Comparison of ENCODE assay signal across 8 cellular contexts in genomic region chr20:52105573-52106422, GRCh38.
A peak's percentile ranks its signal among the peaks of the same experiment; 100 is the strongest.
DNase-seq lines count a peak whose midpoint lies in the region; ATAC-seq and TF ChIP-seq lines count a peak whose summit lies in the region.

No MANE protein-coding gene starts in this region.

- peaks cover under 1% of the 10 kb centered on the region for H3K36me3 Mint-ChIP-seq in activated T-cell treated with anti-CD3 and anti-CD28 coated beads, Interleukin-2, amount 50 U/mL, for 24 hours (ENCODE audit: low read depth)

- no peak for ATAC-seq in heart right ventricle
- ATAC-seq in GM21381 (IDR thresholded peaks at IDR 0.05; ENCODE audit: unreplicated experiment) = no peak

- H3K9me3 ChIP-seq in heart right ventricle (no peaks in the 10 kb centered on the region), sigmoid colon (no peaks in the 10 kb centered on the region)

- peaks cover 28% of the 10 kb centered on the region for H3K4me1 Mint-ChIP-seq in activated T-cell treated with anti-CD3 and anti-CD28 coated beads, Interleukin-2, amount 50 U/mL, for 24 hours (ENCODE audit: low read depth)

- H3K4me3 Mint-ChIP-seq in activated T-cell treated with anti-CD3 and anti-CD28 coated beads, Interleukin-2, amount 50 U/mL, for 24 hours = peak overlapping the region; percentile 65

- H3K36me3 ChIP-seq in heart right ventricle (no peaks in the 10 kb centered on the region), sigmoid colon (no peaks in the 10 kb centered on the region)

- intact Hi-C loops in heart right ventricle (cut with DNase I) (no loop called here), sigmoid colon (cut with DNase I) (no loop called here)

- WGBS in heart right ventricle, 2 donors = 3 to 4% methylated on average over 39 of the region's 39 CpGs
- WGBS in sigmoid colon, 2 donors = 7 to 12% methylated on average over 39 of the region's 39 CpGs

- TF ChIP-seq POLR2A in sigmoid colon (IDR thresholded peaks at IDR 0.05) = no peak

- H3K27me3 ChIP-seq in heart right ventricle (peaks cover 12 to 54% (median 39%) of the 10 kb centered on the region in 7 donors), sigmoid colon (peaks cover 19 to 43% (median 28%) of the 10 kb centered on the region in 3 donors)

- peak; percentile 48 for DNase-seq in activated T-cell treated with anti-CD3 and anti-CD28 coated beads, Interleukin-2, amount 50 U/mL, for 24 hours
- DNase-seq in heart right ventricle (no peak), sigmoid colon (no peak), SW 1271 (lab: John Stamatoyannopoulos, UW) (no peak), GOT3 (lab: John Stamatoyannopoulos, UW) (no peak), OCI-M2 (lab: John Stamatoyannopoulos, UW; ENCODE audit: unreplicated experiment) (no peak)

- no peak overlapping the region for H3K27ac Mint-ChIP-seq in activated T-cell treated with anti-CD3 and anti-CD28 coated beads, Interleukin-2, amount 50 U/mL, for 24 hours

- H3K9me3 Mint-ChIP-seq in activated T-cell treated with anti-CD3 and anti-CD28 coated beads, Interleukin-2, amount 50 U/mL, for 24 hours = no peaks in the 10 kb centered on the region

- H3K4me3 ChIP-seq in heart right ventricle (peak overlapping the region; percentile 19 to 55 (median 46)), sigmoid colon (peak overlapping the region; percentile 23 to 49 (median 39))

- no peak for TF ChIP-seq EP300 in sigmoid colon (IDR thresholded peaks at IDR 0.05)

- TF ChIP-seq CTCF in GM12874 (IDR thresholded peaks at IDR 0.05; ENCODE audit: insufficient read depth, low read depth, low read length) (0 out of 2 replicates have a peak, but pooled peaks have one; percentile 4), heart right ventricle (IDR thresholded peaks at IDR 0.05) (peak in 2 of 9 donors; percentile 15 to 23), sigmoid colon (IDR thresholded peaks at IDR 0.05) (no peak)

- peaks cover 16 to 34% (median 28%) of the 10 kb centered on the region in 9 donors for H3K4me1 ChIP-seq in heart right ventricle
- peaks cover 0 to 30% (median 26%) of the 10 kb centered on the region in 4 donors for H3K4me1 ChIP-seq in sigmoid colon

- H3K27ac ChIP-seq in heart right ventricle (no peak overlapping the region), sigmoid colon (no peak overlapping the region)

- peaks cover 50% of the 10 kb centered on the region for H3K27me3 Mint-ChIP-seq in activated T-cell treated with anti-CD3 and anti-CD28 coated beads, Interleukin-2, amount 50 U/mL, for 24 hours
